In genomic region chr1:33173091-33173490, GRCh38 we compare ENCODE assay signal across 22 cellular contexts. TPM values are rescaled to one million over a fixed set of nuclear protein-coding genes. Genes with fewer than 3 reads are reported as not detected.
DNase-seq lines count a peak whose midpoint lies in the region; ATAC-seq and TF ChIP-seq lines count a peak whose summit lies in the region.
"Had no signal": no experiment of that assay in that cellular context is flagged by ENCODE, and none has a peak within 500 bp of the region (broad histone marks: within the 10 kb centered on the region; RNA-seq: fewer than 3 reads in every experiment).

No MANE protein-coding gene starts in this region.

- H3K9me3 ChIP-seq in ovary (no peaks in the 10 kb centered on the region), gastroesophageal sphincter (no peaks in the 10 kb centered on the region)
- H3K9me3 ChIP-seq: BLaER1 treated with 17β-estradiol and CSF1 and Interleukin-3, amounts not matched to agents 10 nM and 100 nM; Caco-2 had no signal

- no peak overlapping the region for H3K4me3 ChIP-seq in dorsolateral prefrontal cortex
- H3K4me3 ChIP-seq in ovary = no peak overlapping the region
- H3K4me3 ChIP-seq in gastroesophageal sphincter = no peak overlapping the region
- H3K4me3 ChIP-seq: BLaER1 treated with 17β-estradiol and CSF1 and Interleukin-3, amounts not matched to agents 10 nM and 100 nM; GM23338 had no signal

- DNase-seq in activated CD4-positive, alpha-beta T cell treated with anti-CD3 and anti-CD28 coated beads, Interleukin-2, amount 10 ng/mL, durations not matched to agents 7 days and 5 days = no peak
- no peak for DNase-seq in activated CD4-positive, alpha-beta T cell treated with anti-CD3 and anti-CD28 coated beads for 4 hours
- DNase-seq in dorsolateral prefrontal cortex = peak in 1 of 10 donors; percentile 29
- DNase-seq in ovary = no peak
- DNase-seq in KBM-7 = no peak
- DNase-seq: ACHN; Caco-2; CD4-positive, alpha-beta memory T cell; DMS 273 treated with DMSO at 0.1 percent for 48 hours; HCEC 1CT; Kasumi-1; NCI-H1417; NCI-H187; NCI-H446; OCI-M1 had no signal

- in situ Hi-C loops in KBM-7 (cut with MboI; ENCODE audit: low pct_unique_long_range_greater_than_20kb, low sequenced_read_pairs) = no loop called here

- intact Hi-C loops in dorsolateral prefrontal cortex (cut with DNase I) (no loop called here), ovary (cut with DNase I) (no loop called here)

- WGBS in ovary, 3 donors = 61 to 70% (median 62%) methylated on average over 4 of the region's 4 CpGs
- WGBS in gastroesophageal sphincter (ENCODE audit: low coverage in 1 of 2), 2 donors = 59 to 88% methylated on average over 3 to 4 of the region's 4 CpGs

- H3K4me1 ChIP-seq in ovary (ENCODE audit: insufficient read depth) (no peaks in the 10 kb centered on the region), gastroesophageal sphincter (peaks cover 0 to 19% (median 0%) of the 10 kb centered on the region in 3 donors)
- H3K4me1 ChIP-seq: Caco-2 had no signal

- peaks cover 13% of the 10 kb centered on the region for H3K4me1 Mint-ChIP-seq in activated CD4-positive, alpha-beta T cell treated with anti-CD3 and anti-CD28 coated beads, Interleukin-2, amount 10 ng/mL, durations not matched to agents 7 days and 5 days
- H3K4me1 Mint-ChIP-seq in nephron = peaks cover 66% of the 10 kb centered on the region

- no peaks in the 10 kb centered on the region for H3K27me3 Mint-ChIP-seq in activated CD4-positive, alpha-beta T cell treated with anti-CD3 and anti-CD28 coated beads, Interleukin-2, amount 10 ng/mL, durations not matched to agents 7 days and 5 days
- peaks cover 8% of the 10 kb centered on the region for H3K27me3 Mint-ChIP-seq in nephron (ENCODE audit: low read depth)
- H3K27me3 Mint-ChIP-seq: CD4-positive, alpha-beta memory T cell had no signal

- no peaks in the 10 kb centered on the region for H3K9me3 Mint-ChIP-seq in activated CD4-positive, alpha-beta T cell treated with anti-CD3 and anti-CD28 coated beads, Interleukin-2, amount 10 ng/mL, durations not matched to agents 7 days and 5 days
- no peaks in the 10 kb centered on the region for H3K9me3 Mint-ChIP-seq in nephron
- H3K9me3 Mint-ChIP-seq: CD4-positive, alpha-beta memory T cell; GM23338 had no signal

- POLR2A ChIA-PET in activated CD4-positive, alpha-beta T cell treated with anti-CD3 and anti-CD28 coated beads, Interleukin-2, amount 10 ng/mL, durations not matched to agents 7 days and 5 days (lab: Charles Lee) = no interaction called here

- no peaks in the 10 kb centered on the region for H3K36me3 Mint-ChIP-seq in activated CD4-positive, alpha-beta T cell treated with anti-CD3 and anti-CD28 coated beads, Interleukin-2, amount 10 ng/mL, durations not matched to agents 7 days and 5 days (ENCODE audit: low read depth)
- peaks cover 9% of the 10 kb centered on the region for H3K36me3 Mint-ChIP-seq in nephron (ENCODE audit: low read depth)

- no peak overlapping the region for H3K4me3 Mint-ChIP-seq in activated CD4-positive, alpha-beta T cell treated with anti-CD3 and anti-CD28 coated beads, Interleukin-2, amount 10 ng/mL, durations not matched to agents 7 days and 5 days
- no peak overlapping the region for H3K4me3 Mint-ChIP-seq in nephron
- H3K4me3 Mint-ChIP-seq: CD4-positive, alpha-beta memory T cell; GM23338 had no signal

- H3K27ac ChIP-seq in dorsolateral prefrontal cortex (peak overlapping the region in 44 of 59 donors; percentile 22 to 98 (median 90)), temporal lobe (ENCODE audit: low read depth, low read length) (peak overlapping the region; percentile 67), ovary (no peak overlapping the region), gastroesophageal sphincter (no peak overlapping the region)
- H3K27ac ChIP-seq: 22Rv1; BLaER1 treated with 17β-estradiol and CSF1 and Interleukin-3, amounts not matched to agents 10 nM and 100 nM had no signal

- H3K36me3 ChIP-seq in ovary (no peaks in the 10 kb centered on the region), gastroesophageal sphincter (peaks cover 0 to 25% of the 10 kb centered on the region in 2 donors)

- H3K27me3 ChIP-seq in dorsolateral prefrontal cortex (no peaks in the 10 kb centered on the region), ovary (no peaks in the 10 kb centered on the region), gastroesophageal sphincter (no peaks in the 10 kb centered on the region)
- H3K27me3 ChIP-seq: BLaER1 treated with 17β-estradiol and CSF1 and Interleukin-3, amounts not matched to agents 10 nM and 100 nM had no signal

- TF ChIP-seq CTCF in dorsolateral prefrontal cortex (IDR thresholded peaks at IDR 0.05 in 54 of 56, conservative IDR thresholded peaks at IDR 0.05 in 2 of 56; ENCODE audit: low read depth in 1 of 56, partially characterized antibody in 56 of 56) = no peak
- no peak for TF ChIP-seq CTCF in nephron (IDR thresholded peaks at IDR 0.05; ENCODE audit: unreplicated experiment in 3 of 3)
- no peak for TF ChIP-seq CTCF in ovary (IDR thresholded peaks at IDR 0.05)
- TF ChIP-seq CTCF in gastroesophageal sphincter (IDR thresholded peaks at IDR 0.05) = no peak

- H3K27ac Mint-ChIP-seq in activated CD4-positive, alpha-beta T cell treated with anti-CD3 and anti-CD28 coated beads, Interleukin-2, amount 10 ng/mL, durations not matched to agents 7 days and 5 days = peak overlapping the region; percentile 7
- peak overlapping the region in 2 of 3 experiments; percentile 22 to 58 for H3K27ac Mint-ChIP-seq in nephron
- H3K27ac Mint-ChIP-seq: GM23338 had no signal

- no peak for ATAC-seq in gastroesophageal sphincter
- ATAC-seq: Right ventricle myocardium inferior had no signal

- CTCF ChIA-PET in activated CD4-positive, alpha-beta T cell treated with anti-CD3 and anti-CD28 coated beads, Interleukin-2, amount 10 ng/mL, durations not matched to agents 7 days and 5 days (lab: Charles Lee) = interaction anchor here (0.5 kb wide), 1 partner anchor 200 kb away, joined by 3 read pairs; no protein-coding TSS in a partner anchor

- no peak for TF ChIP-seq EP300 in ovary (IDR thresholded peaks at IDR 0.05)
- TF ChIP-seq EP300 in gastroesophageal sphincter (IDR thresholded peaks at IDR 0.05) = no peak

- TF ChIP-seq POLR2A in ovary (IDR thresholded peaks at IDR 0.05) (no peak), gastroesophageal sphincter (IDR thresholded peaks at IDR 0.05) (no peak)

RNA-seq across cellular contexts. Expression of gene TRIM62, which starts 8.8 kb away (rescaled TPM):
- total RNA-seq in activated CD4-positive, alpha-beta T cell treated with anti-CD3 and anti-CD28 coated beads, Interleukin-2, amount 10 ng/mL, durations not matched to agents 7 days and 5 days = 10 to 100 TPM in 1 of 2 experiments, 1 to 10 TPM in 1; 9.3 to 10.2 TPM
- total RNA-seq in dorsolateral prefrontal cortex = 10 to 100 TPM in 104 of 120 experiments, 1 to 10 TPM in 16; 6.7 to 37.6 (median 13.9) TPM
- 6.1 TPM for total RNA-seq in temporal lobe
- 10 to 100 TPM in 1 of 7 donors, 1 to 10 TPM in 6; 3.3 to 11.4 (median 7.0) TPM for total RNA-seq in ovary
- polyA plus RNA-seq in ovary = 1 to 10 TPM; 4.3 to 4.6 TPM
- 1 to 10 TPM; 4.0 to 9.0 (median 5.5) TPM for total RNA-seq in gastroesophageal sphincter

Comparison
In these comparisons a context has a peak if more than half of its experiments do, and no peak if none do; other contexts are left out.
1. H3K27ac ChIP-seq: peak in dorsolateral prefrontal cortex (44 of 59) and temporal lobe (single experiment); none in ovary (0 of 2) and gastroesophageal sphincter (0 of 4).